24 cellular contexts compared by ENCODE assay signal in the genomic region with DNA sequence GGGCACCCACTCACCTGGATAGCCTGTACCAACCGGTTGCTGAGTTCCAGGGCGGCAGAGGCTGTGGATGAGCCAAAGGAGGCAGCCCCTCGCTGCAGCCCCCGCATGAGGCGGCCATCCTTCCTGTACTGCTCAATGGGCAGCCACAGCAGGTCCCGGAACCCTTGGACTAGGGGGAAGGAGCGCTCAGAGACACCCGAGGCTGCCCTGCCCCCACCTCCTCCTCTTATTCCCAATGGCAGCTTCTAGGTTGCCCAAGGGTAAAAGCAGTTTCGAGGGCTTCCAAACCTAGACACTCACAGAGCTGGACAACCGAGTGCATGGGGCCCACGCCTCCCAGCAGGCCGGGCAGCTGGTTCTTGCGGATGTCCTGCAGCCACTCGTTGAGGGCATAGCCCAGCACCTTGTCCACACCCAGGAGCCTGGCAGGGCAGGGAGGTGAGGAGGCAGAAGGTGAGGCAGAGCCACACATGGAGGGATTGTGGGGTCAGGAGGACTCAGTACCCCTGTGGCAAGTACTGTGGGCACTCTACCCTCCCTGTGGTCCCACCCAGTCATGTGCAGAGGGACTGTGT. TPM values are rescaled to one million over a fixed set of nuclear protein-coding genes. Genes with fewer than 3 reads are reported as not detected.
"Had no signal": no experiment of that assay in that cellular context is flagged by ENCODE, and none has a peak within 500 bp of the region (broad histone marks: within the 10 kb centered on the region; RNA-seq: fewer than 3 reads in every experiment).

No MANE protein-coding gene starts in this region.

- H3K4me3 Mint-ChIP-seq: activated CD4-positive, alpha-beta memory T cell treated with anti-CD3 and anti-CD28 coated beads for 36 hours; activated CD4-positive, alpha-beta T cell treated with anti-CD3 and anti-CD28 coated beads, Interleukin-2, amount 10 ng/mL, durations not matched to agents 7 days and 5 days; activated naive CD4-positive, alpha-beta T cell treated with anti-CD3 and anti-CD28 coated beads, Interleukin-2, amount 10 ng/mL, durations not matched to agents 7 days and 5 days; activated naive CD8-positive, alpha-beta T cell treated with anti-CD3 and anti-CD28 coated beads for 36 hours had no signal

- H2AFZ ChIP-seq: PC-9 had no signal

- H3K9me3 ChIP-seq: MG63 had no signal

- H3K27me3 ChIP-seq: brain microvascular endothelial cell, cardiac muscle cell, MG63 had no signal

- H3K4me2 ChIP-seq: PC-9 had no signal

- H3K27me3 Mint-ChIP-seq: activated CD4-positive, alpha-beta memory T cell treated with anti-CD3 and anti-CD28 coated beads for 36 hours; activated CD4-positive, alpha-beta T cell treated with anti-CD3 and anti-CD28 coated beads, Interleukin-2, amount 10 ng/mL, durations not matched to agents 7 days and 5 days; activated naive CD4-positive, alpha-beta T cell treated with anti-CD3 and anti-CD28 coated beads, Interleukin-2, amount 10 ng/mL, durations not matched to agents 7 days and 5 days; activated naive CD8-positive, alpha-beta T cell treated with anti-CD3 and anti-CD28 coated beads for 36 hours had no signal

- H3K27ac Mint-ChIP-seq: activated CD4-positive, alpha-beta memory T cell treated with anti-CD3 and anti-CD28 coated beads for 36 hours; activated CD4-positive, alpha-beta T cell treated with anti-CD3 and anti-CD28 coated beads, Interleukin-2, amount 10 ng/mL, durations not matched to agents 7 days and 5 days; activated naive CD4-positive, alpha-beta T cell treated with anti-CD3 and anti-CD28 coated beads, Interleukin-2, amount 10 ng/mL, durations not matched to agents 7 days and 5 days; activated naive CD8-positive, alpha-beta T cell treated with anti-CD3 and anti-CD28 coated beads for 36 hours; activated T-helper 2 cell treated with anti-CD3 and anti-CD28 coated beads, Interferon-gamma antibody, Interleukin-2, Interleukin-4, amounts not matched to agents 10 μg/mL and 5 μg/mL and 100 μg/mL, durations not matched to agents 14 hours and 24 hours and 36 hours had no signal

- H3K9me3 Mint-ChIP-seq: activated CD4-positive, alpha-beta memory T cell treated with anti-CD3 and anti-CD28 coated beads for 36 hours; activated CD4-positive, alpha-beta T cell treated with anti-CD3 and anti-CD28 coated beads, Interleukin-2, amount 10 ng/mL, durations not matched to agents 7 days and 5 days; activated naive CD4-positive, alpha-beta T cell treated with anti-CD3 and anti-CD28 coated beads, Interleukin-2, amount 10 ng/mL, durations not matched to agents 7 days and 5 days; activated naive CD8-positive, alpha-beta T cell treated with anti-CD3 and anti-CD28 coated beads for 36 hours; activated T-helper 2 cell treated with anti-CD3 and anti-CD28 coated beads, Interferon-gamma antibody, Interleukin-2, Interleukin-4, amounts not matched to agents 10 μg/mL and 5 μg/mL and 100 μg/mL, durations not matched to agents 14 hours and 24 hours and 36 hours had no signal

- H3K4me3 ChIP-seq: cardiac muscle cell, MG63, PC-9 had no signal

- DNase-seq: activated CD4-positive, alpha-beta memory T cell treated with anti-CD3 and anti-CD28 coated beads for 36 hours; activated CD4-positive, alpha-beta T cell treated with anti-CD3 and anti-CD28 coated beads, Interleukin-2, amount 10 ng/mL, durations not matched to agents 7 days and 5 days; activated CD4-positive, CD25-positive, alpha-beta regulatory T cell; activated CD8-positive, alpha-beta memory T cell treated with anti-CD3 and anti-CD28 coated beads for 24 hours; activated gamma-delta T cell treated with Interleukin-2 at 50 U/mL for 16 hours; activated naive CD4-positive, alpha-beta T cell treated with anti-CD3 and anti-CD28 coated beads, Interleukin-2, amount 10 ng/mL, durations not matched to agents 7 days and 5 days; activated naive CD8-positive, alpha-beta T cell treated with anti-CD3 and anti-CD28 coated beads for 36 hours; activated T-cell treated with anti-CD3 and anti-CD28 coated beads, Interleukin-2, amount 50 U/mL, for 48 hours; brain microvascular endothelial cell; MG63; MV-4-11; NCI-H1092 treated with DMSO at 0.1 percent for 48 hours; NCI-H1436; NCI-H1694 treated with DMSO at 0.1 percent for 48 hours; NCI-H2029 treated with DMSO at 0.1 percent for 48 hours; NCI-H446; NCI-H524; PC-9; SIG-M5; T-helper 2 cell; T1000 had no signal

- H3K27ac ChIP-seq: brain microvascular endothelial cell, cardiac muscle cell, PC-9, VCaP had no signal

RNA-seq across cellular contexts. Expression of gene GPHA2, which starts 39.2 kb away (rescaled TPM):
- total RNA-seq: activated CD4-positive, alpha-beta T cell treated with anti-CD3 and anti-CD28 coated beads, Interleukin-2, amount 10 ng/mL, durations not matched to agents 7 days and 5 days; activated naive CD8-positive, alpha-beta T cell treated with anti-CD3 and anti-CD28 coated beads for 36 hours; activated T-helper 2 cell treated with anti-CD3 and anti-CD28 coated beads, Interferon-gamma antibody, Interleukin-2, Interleukin-4, amounts not matched to agents 10 μg/mL and 5 μg/mL and 100 μg/mL, durations not matched to agents 14 hours and 24 hours and 36 hours; cardiac muscle cell had no signal
